In genomic region chr2:85129861-85130260, GRCh38 we compare ENCODE assay signal across 6 cellular contexts. TPM values are rescaled to one million over a fixed set of nuclear protein-coding genes. Genes with fewer than 3 reads are reported as not detected.
"Had no signal": no experiment of that assay in that cellular context is flagged by ENCODE, and none has a peak within 500 bp of the region (broad histone marks: within the 10 kb centered on the region; RNA-seq: fewer than 3 reads in every experiment).

No MANE protein-coding gene starts in this region.

- DNase-seq: GM23248, H9, HCEC 1CT, IMR-90 had no signal

- H3K4me3 ChIP-seq: GM23248, K562 had no signal

- H2AFZ ChIP-seq: GM23248 had no signal

- ATAC-seq: K562 had no signal

- H3K27ac ChIP-seq: GM23248 had no signal

- H3K27ac Mint-ChIP-seq: H9 had no signal

- H3K9ac ChIP-seq: GM23248 had no signal

- H3K4me3 Mint-ChIP-seq: H9 had no signal

- H3K9me3 Mint-ChIP-seq: H9 had no signal

RNA-seq across cellular contexts. Expression of gene TCF7L1, which starts 3.3 kb away (rescaled TPM):
- total RNA-seq: HT-29 had no signal
